ENCODE assay signal across 8 cellular contexts in the genomic region with DNA sequence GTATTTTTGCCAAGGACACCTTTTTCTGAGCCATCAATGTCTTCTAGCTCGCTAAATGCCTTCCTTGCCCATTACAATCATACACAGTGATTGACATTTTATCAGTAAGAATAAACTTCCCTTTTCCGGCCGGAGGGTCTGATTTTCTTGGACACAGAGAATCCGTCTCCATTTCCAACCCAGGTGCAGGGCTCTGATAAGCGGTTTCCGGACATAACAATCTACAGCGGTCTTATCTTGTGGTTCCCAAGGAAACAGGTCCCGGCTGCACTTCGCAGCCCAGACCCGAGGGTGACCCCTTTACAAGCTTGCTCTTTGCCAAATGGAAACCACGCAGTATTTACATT. TPM values are rescaled to one million over a fixed set of nuclear protein-coding genes. Genes with fewer than 3 reads are reported as not detected.
DNase-seq lines count a peak whose midpoint lies in the region; ATAC-seq and TF ChIP-seq lines count a peak whose summit lies in the region.

No MANE protein-coding gene starts in this region.

- no peak for TF ChIP-seq RAD21 in IMR-90 (IDR thresholded peaks at IDR 0.05; ENCODE audit: low read length)

- H3K36me3 Mint-ChIP-seq in T-helper 2 cell treated with Interferon-gamma antibody and Interleukin-4, amounts not matched to agents 5 μg/mL and 100 μg/mL, for 36 hours (ENCODE audit: low read depth), result peaks cover 15% of the 10 kb centered on the region
- H3K36me3 Mint-ChIP-seq in activated naive CD4-positive, alpha-beta T cell treated with anti-CD3 and anti-CD28 coated beads, Interleukin-2, amount 50 U/mL, for 72 hours, result peaks cover 6 to 12% of the 10 kb centered on the region in 2 donors

- H3K23ac ChIP-seq in IMR-90 (ENCODE audit: low read depth, low read length), result peak overlapping the region; percentile 90

- 2% methylated on average over 9 of the region's 11 CpGs; no CpG with 5 or more reads in 1 of the 2 experiments for WGBS in IMR-90 (ENCODE audit: extremely low coverage in 2 of 2, insufficient read length in 1 of 2), 2 experiments
- under 1% methylated on average over 11 of the region's 11 CpGs for WGBS in right cardiac atrium

- H3K4me3 Mint-ChIP-seq in T-helper 2 cell treated with Interferon-gamma antibody and Interleukin-4, amounts not matched to agents 5 μg/mL and 100 μg/mL, for 36 hours, result peak overlapping the region; percentile 96

- H3K4me1 ChIP-seq in IMR-90 (ENCODE audit: control insufficient read depth, insufficient read depth, low read length) (0 out of 2 replicates have a peak, but pooled peaks cover 2% of the 10 kb centered on the region), right cardiac atrium (ENCODE audit: control insufficient read depth, insufficient read depth, low read length) (peaks cover 6% of the 10 kb centered on the region)

- in situ Hi-C loops in IMR-90 (cut with MboI; ENCODE audit: low sequenced_read_pairs), result loop anchor here (5.0 to 25.0 kb wide), 2 partner anchors 152 to 537 kb away; a partner anchor contains a TSS

- H3K4me2 ChIP-seq in IMR-90 (ENCODE audit: low read depth, low read length), result peak overlapping the region; percentile 78

- H2BK120ac ChIP-seq in IMR-90 (ENCODE audit: low read depth, low read length), result peak overlapping the region; percentile 39; the same call in 1 of the 2 replicates

- peak overlapping the region; percentile 93 for H2AFZ ChIP-seq in IMR-90 (replicated peaks; ENCODE audit: low read length, poor library complexity)

- peak overlapping the region; percentile 84 for H3K56ac ChIP-seq in IMR-90 (ENCODE audit: extremely low read depth, insufficient read depth, low read length)

- peak overlapping the region; percentile 94 for H3K27ac ChIP-seq in IMR-90 (ENCODE audit: insufficient read depth, low read length)
- H3K27ac ChIP-seq in right cardiac atrium (ENCODE audit: low read length), result peak overlapping the region; percentile 95

- ATAC-seq in IMR-90 (ENCODE audit: low read depth) (peak; percentile 1), right cardiac atrium (peak; percentile 49 to 80), GM21529 (IDR thresholded peaks at IDR 0.05; ENCODE audit: unreplicated experiment) (no peak), GM19455 (IDR thresholded peaks at IDR 0.05; ENCODE audit: unreplicated experiment) (no peak)
- peak in 1 of 2 donors; percentile 1 for ATAC-seq in activated naive CD4-positive, alpha-beta T cell treated with anti-CD3 and anti-CD28 coated beads, Interleukin-2, amount 50 U/mL, for 72 hours

- H3K4me1 Mint-ChIP-seq in T-helper 2 cell treated with Interferon-gamma antibody and Interleukin-4, amounts not matched to agents 5 μg/mL and 100 μg/mL, for 36 hours (ENCODE audit: low read depth), result peaks cover 24% of the 10 kb centered on the region

- H4K20me1 ChIP-seq in IMR-90 (ENCODE audit: insufficient read depth, low read length), result no peaks in the 10 kb centered on the region

- H3K18ac ChIP-seq in IMR-90 (ENCODE audit: low read depth, low read length), result no peak overlapping the region; the same call in 1 of the 2 replicates

- no peaks in the 10 kb centered on the region for H3K27me3 Mint-ChIP-seq in T-helper 2 cell treated with Interferon-gamma antibody and Interleukin-4, amounts not matched to agents 5 μg/mL and 100 μg/mL, for 36 hours (ENCODE audit: low read depth)

- H3K4ac ChIP-seq in IMR-90 (ENCODE audit: low read depth, low read length), result peak overlapping the region; percentile 87

- POLR2A ChIA-PET in IMR-90 (lab: Charles Lee; ENCODE audit: unreplicated experiment), result no interaction called here

- peak overlapping the region; percentile 94 for H3K14ac ChIP-seq in IMR-90 (replicated peaks; ENCODE audit: low read depth, low read length)

- H4K5ac ChIP-seq in IMR-90 (ENCODE audit: low read depth, low read length), result peak overlapping the region; percentile 51

- no peaks in the 10 kb centered on the region for H3K9me3 Mint-ChIP-seq in T-helper 2 cell treated with Interferon-gamma antibody and Interleukin-4, amounts not matched to agents 5 μg/mL and 100 μg/mL, for 36 hours
- H3K9me3 Mint-ChIP-seq in activated naive CD4-positive, alpha-beta T cell treated with anti-CD3 and anti-CD28 coated beads, Interleukin-2, amount 50 U/mL, for 72 hours, result no peaks in the 10 kb centered on the region

- no peak overlapping the region for H2BK20ac ChIP-seq in IMR-90 (ENCODE audit: low read depth, low read length)

- peak overlapping the region; percentile 89 for H2BK5ac ChIP-seq in IMR-90 (ENCODE audit: low read depth, low read length, poor library complexity, severe bottlenecking)

- peak overlapping the region; percentile 90 for H3K9ac ChIP-seq in IMR-90 (ENCODE audit: low read depth, low read length)

- peak overlapping the region; percentile 94 for H3K27ac Mint-ChIP-seq in T-helper 2 cell treated with Interferon-gamma antibody and Interleukin-4, amounts not matched to agents 5 μg/mL and 100 μg/mL, for 36 hours
- H3K27ac Mint-ChIP-seq in activated naive CD4-positive, alpha-beta T cell treated with anti-CD3 and anti-CD28 coated beads, Interleukin-2, amount 50 U/mL, for 72 hours, result peak overlapping the region; percentile 98

- peak overlapping the region; percentile 58 for H4K91ac ChIP-seq in IMR-90 (ENCODE audit: insufficient read depth, low read depth, low read length)

- TF ChIP-seq POLR2A in IMR-90 (IDR thresholded peaks at IDR 0.05; ENCODE audit: low read depth, low read length), result no peak

- BruUV-seq in IMR-90 (replicated peaks; lab: Mats Ljungman, UMichigan), result TSS peak; percentile 60

- peaks cover 13 to 20% of the 10 kb centered on the region in 2 experiments for H3K79me1 ChIP-seq in IMR-90 (ENCODE audit: low read depth in 1 of 2, low read length in 2 of 2)

- H3K4me3 ChIP-seq in IMR-90 (ENCODE audit: insufficient read depth, low read depth, low read length) (peak overlapping the region; percentile 70), right cardiac atrium (ENCODE audit: low read length) (peak overlapping the region; percentile 72), skeletal muscle cell (ENCODE audit: low read depth, low read length) (peak overlapping the region; percentile 84)

- H2AK9ac ChIP-seq in IMR-90 (replicated peaks; ENCODE audit: low read depth, low read length, poor library complexity), result peak overlapping the region; percentile 98

- intact Hi-C loops in IMR-90 (cut with micrococcal nuclease), result no loop called here
- intact Hi-C loops in right cardiac atrium (cut with DNase I), result loop anchor here in 3 of 4 donors (5.0 to 10.0 kb wide), 4 partner anchors 63 to 212 kb away; no protein-coding TSS in a partner anchor

- CTCF ChIA-PET in IMR-90 (lab: Yijun Ruan, JAX), result interaction anchor here (0.5 to 2.1 kb wide), 13 partner anchors 10 to 536 kb away, joined by 3 to 9 read pairs (median 4); a partner anchor contains a TSS

- H3K9me1 ChIP-seq in IMR-90 (ENCODE audit: insufficient read depth, low read length), result peaks cover 7% of the 10 kb centered on the region

- TF ChIP-seq CTCF in IMR-90 (conservative IDR thresholded peaks at IDR 0.05; ENCODE audit: low read depth, low read length), result no peak

- no peak overlapping the region for H2BK15ac ChIP-seq in IMR-90 (ENCODE audit: low read depth, low read length)

- no peak for DNase-seq in T-helper 2 cell treated with Interferon-gamma antibody and Interleukin-4, amounts not matched to agents 5 μg/mL and 100 μg/mL, for 36 hours (ENCODE audit: low spot score)
- DNase-seq in T-helper 2 cell, result no peak
- DNase-seq in IMR-90, result peak; percentile 50
- no peak for DNase-seq in activated naive CD4-positive, alpha-beta T cell treated with anti-CD3 and anti-CD28 coated beads, Interleukin-2, amount 50 U/mL, for 72 hours (ENCODE audit: low spot score in 2 of 2)
- DNase-seq in right cardiac atrium, result peak in 1 of 3 donors; percentile 80
- DNase-seq in skeletal muscle cell (ENCODE audit: low read depth), result no peak

- no peaks in the 10 kb centered on the region for H3K36me3 ChIP-seq in IMR-90 (ENCODE audit: control insufficient read depth, insufficient read depth, low read length)

- peak overlapping the region; percentile 30 to 91 for H4K8ac ChIP-seq in IMR-90 (ENCODE audit: low read depth in 2 of 2, low read length in 2 of 2)

- H2AK5ac ChIP-seq in IMR-90 (ENCODE audit: low read depth, low read length), result peak overlapping the region; percentile 31

- dilution Hi-C loops in IMR-90 (cut with HindIII; ENCODE audit: low sequenced_read_pairs, unreplicated experiment), result no loop called here

- H3K9me3 ChIP-seq in IMR-90 (ENCODE audit: control insufficient read depth, insufficient read depth, low read length) (no peaks in the 10 kb centered on the region), right cardiac atrium (ENCODE audit: control insufficient read depth, low read length) (no peaks in the 10 kb centered on the region)

- no peaks in the 10 kb centered on the region for H3K27me3 ChIP-seq in IMR-90 (ENCODE audit: control insufficient read depth, insufficient read depth, low read length)
- H3K27me3 ChIP-seq in right cardiac atrium (ENCODE audit: control insufficient read depth, insufficient read depth), result no peaks in the 10 kb centered on the region

TF ChIP-seq in IMR-90, 13 proteins besides CTCF, POLR2A, EP300 and RAD21 (continues in another document):
- TF ChIP-seq RCOR1 (IDR thresholded peaks at IDR 0.05; ENCODE audit: insufficient replicate concordance, low read length), result no peak
- TF ChIP-seq SMC3 (IDR thresholded peaks at IDR 0.05; ENCODE audit: low read depth, low read length), result no peak

RNA-seq across cellular contexts. Expression of a gene that starts 5.1 kb away (rescaled TPM):
- total RNA-seq in IMR-90 (2012; rRNA removed) (5.3 and 6.5 TPM in 2 replicates), right cardiac atrium (1 to 10 TPM; 2.1 to 4.0 (median 2.9) TPM)
- polyA plus RNA-seq in IMR-90 (2012; rRNA removed) (3.6 and 3.9 TPM in 2 replicates), right cardiac atrium (2.1 TPM)
- polyA plus RNA-seq in IMR-90 (2012; cell fraction: cytosol; rRNA removed), result 1.1 and 2.7 TPM in 2 replicates
- polyA plus RNA-seq in IMR-90 (2012; cell fraction: nucleus; rRNA removed; ENCODE audit: low replicate concordance), result 2.2 and 8.0 TPM in 2 replicates
- 10 to 100 TPM in 1 of 2 donors, 1 to 10 TPM in 1; 3.7 to 11.2 TPM for total RNA-seq in activated naive CD4-positive, alpha-beta T cell treated with anti-CD3 and anti-CD28 coated beads, Interleukin-2, amount 50 U/mL, for 72 hours

RNA-seq across cellular contexts. Expression of a gene that starts 27.5 kb away (rescaled TPM):
- total RNA-seq in IMR-90 (2012; rRNA removed), result under 0.01 and 0.28 TPM in 2 replicates
- 0.17 TPM in 1 of 2 replicates, not detected in the other for polyA plus RNA-seq in IMR-90 (2012; rRNA removed)
- 0.14 TPM in 1 of 2 replicates, not detected in the other for polyA plus RNA-seq in IMR-90 (2012; cell fraction: cytosol; rRNA removed)
- polyA plus RNA-seq in IMR-90 (2012; cell fraction: nucleus; rRNA removed; ENCODE audit: low replicate concordance), result 0.50 and 0.67 TPM in 2 replicates
- 1 to 10 TPM; 3.3 to 8.2 TPM for total RNA-seq in activated naive CD4-positive, alpha-beta T cell treated with anti-CD3 and anti-CD28 coated beads, Interleukin-2, amount 50 U/mL, for 72 hours
- 1 to 10 TPM in 2 of 4 donors, under 1 TPM in 2; 0.28 to 2.2 (median 1.2) TPM for total RNA-seq in right cardiac atrium
- polyA plus RNA-seq in right cardiac atrium, result 2.1 TPM

RNA-seq across cellular contexts. Expression of a gene that starts 49.2 kb away (rescaled TPM):
- 6.1 and 8.6 TPM in 2 replicates for total RNA-seq in IMR-90 (2012; rRNA removed)
- 1.6 and 2.2 TPM in 2 replicates for polyA plus RNA-seq in IMR-90 (2012; rRNA removed)
- 0.47 and 0.66 TPM in 2 replicates for polyA plus RNA-seq in IMR-90 (2012; cell fraction: cytosol; rRNA removed)
- polyA plus RNA-seq in IMR-90 (2012; cell fraction: nucleus; rRNA removed; ENCODE audit: low replicate concordance), result 0.28 and 2.9 TPM in 2 replicates
- 1 to 10 TPM; 3.9 to 5.2 TPM for total RNA-seq in activated naive CD4-positive, alpha-beta T cell treated with anti-CD3 and anti-CD28 coated beads, Interleukin-2, amount 50 U/mL, for 72 hours
- total RNA-seq in right cardiac atrium, result 1 to 10 TPM; 1.9 to 3.1 (median 2.4) TPM
- polyA plus RNA-seq in right cardiac atrium, result 1.9 TPM

Comparison
In these comparisons a context has a peak if more than half of its experiments do, and no peak if none do; other contexts are left out.
1. ATAC-seq: peak in IMR-90 (single experiment) and right cardiac atrium (2 of 2); none in GM21529 (single experiment) and GM19455 (single experiment).
2. Peak in every context shown above with its lines, with median percentiles within 50 percentile points of each other: H3K4me3 ChIP-seq.